16 cellular contexts compared by ENCODE assay signal in genomic region chr6:149935668-149936067, GRCh38. TPM values are rescaled to one million over a fixed set of nuclear protein-coding genes. Genes with fewer than 3 reads are reported as not detected.
DNase-seq lines count a peak whose midpoint lies in the region; ATAC-seq and TF ChIP-seq lines count a peak whose summit lies in the region.
"Had no signal": no experiment of that assay in that cellular context is flagged by ENCODE, and none has a peak within 500 bp of the region (broad histone marks: within the 10 kb centered on the region; RNA-seq: fewer than 3 reads in every experiment).

No MANE protein-coding gene starts in this region.

- no peaks in the 10 kb centered on the region for H3K9me3 ChIP-seq in Karpas-422 (ENCODE audit: low read length)
- H3K9me3 ChIP-seq: A549, BE2C had no signal

- no peaks in the 10 kb centered on the region for H3K9me2 ChIP-seq in Karpas-422 (replicated peaks; ENCODE audit: insufficient read depth, low read length)

- no peak for TF ChIP-seq CTCF in coronary artery (IDR thresholded peaks at IDR 0.05)

- no peak overlapping the region for H3K4me2 ChIP-seq in Karpas-422 (ENCODE audit: low read depth, low read length, poor library complexity, severe bottlenecking)
- H3K4me2 ChIP-seq: A549, GM23338 had no signal

- intact Hi-C loops in posterior vena cava (cut with DNase I) = loop anchor here in 1 of 2 donors (2.0 kb wide), 1 partner anchor 81 kb away; no protein-coding TSS in a partner anchor

- no peak overlapping the region for H2AFZ ChIP-seq in Karpas-422 (ENCODE audit: low read length)
- H2AFZ ChIP-seq: GM23338 had no signal

- peak; percentile 50 for DNase-seq in activated effector memory CD4-positive, alpha-beta T cell treated with anti-CD3 and anti-CD28 coated beads, Interleukin-2, amount 50 U/mL, for 16 hours
- DNase-seq in activated effector memory CD4-positive, alpha-beta T cell treated with Interleukin-2 at 50 U/mL for 16 hours = no peak
- peak; percentile 28 for DNase-seq in Karpas-422
- DNase-seq in coronary artery (ENCODE audit: low spot score) = peak; percentile 46
- peak; percentile 32 for DNase-seq in posterior vena cava (ENCODE audit: low spot score)
- DNase-seq in NCI-H1048 (lab: John Stamatoyannopoulos, UW) = no peak
- DNase-seq: BE2C; CD4-positive, alpha-beta memory T cell; DMS79; H7 had no signal

- no peak for ATAC-seq in HG02759 (IDR thresholded peaks at IDR 0.05; ENCODE audit: unreplicated experiment)
- ATAC-seq: A549, GM12878, GM23338 had no signal

- H3K4me1 ChIP-seq in Karpas-422 (ENCODE audit: low read length) = peaks cover 23% of the 10 kb centered on the region
- H3K4me1 ChIP-seq: BE2C had no signal

- H4K20me1 ChIP-seq in Karpas-422 (ENCODE audit: insufficient read depth, low read depth, low read length) = no peaks in the 10 kb centered on the region

- H3K4me3 ChIP-seq in Karpas-422 (ENCODE audit: low read length) = no peak overlapping the region
- no peak overlapping the region for H3K4me3 ChIP-seq in coronary artery
- H3K4me3 ChIP-seq: A549, GM12878, GM23338 had no signal

- peaks cover 4% of the 10 kb centered on the region; the same call in 1 of the 2 replicates for H3K27me3 ChIP-seq in Karpas-422 (ENCODE audit: low read length)

- H3K9ac ChIP-seq in Karpas-422 (ENCODE audit: low read length) = no peak overlapping the region

- H3K36me3 ChIP-seq in Karpas-422 (ENCODE audit: insufficient read depth, low read length) = no peaks in the 10 kb centered on the region
- H3K36me3 ChIP-seq: BE2C had no signal

- no peaks in the 10 kb centered on the region for H3K79me2 ChIP-seq in Karpas-422 (ENCODE audit: low read length)

- H3K27ac ChIP-seq in Karpas-422 (ENCODE audit: low read length) (no peak overlapping the region), coronary artery (no peak overlapping the region)
- H3K27ac ChIP-seq: A549, C4-2B had no signal

RNA-seq across cellular contexts. Expression of gene ULBP2, which starts 6.1 kb away (rescaled TPM):
- total RNA-seq in Karpas-422 (2014; rRNA removed; shearing (Covaris generic); ENCODE audit: low replicate concordance) = 0.56 and 0.76 TPM in 2 replicates
- total RNA-seq in posterior vena cava = under 1 TPM; 0.43 to 0.51 TPM
- total RNA-seq: CD4-positive, alpha-beta memory T cell; GM23338; H7 had no signal

RNA-seq across cellular contexts. Expression of gene RAET1G, which starts 12.7 kb away (rescaled TPM):
- total RNA-seq in Karpas-422 (2014; rRNA removed; shearing (Covaris generic); ENCODE audit: low replicate concordance) = not detected in 2 replicates
- total RNA-seq in posterior vena cava = under 1 TPM in 1 of 2 donors, not detected in 1; 0.74 TPM
- total RNA-seq: CD4-positive, alpha-beta memory T cell; G401; GM12878; GM23338; H7 had no signal

RNA-seq across cellular contexts. Expression of gene ULBP1, which starts 28.1 kb away (rescaled TPM):
- 1.0 and 5.1 TPM in 2 replicates for total RNA-seq in Karpas-422 (2014; rRNA removed; shearing (Covaris generic); ENCODE audit: low replicate concordance)
- total RNA-seq in posterior vena cava = under 1 TPM in 1 of 2 donors, not detected in 1; 0.19 TPM
- total RNA-seq: CD4-positive, alpha-beta memory T cell; G401; GM12878 had no signal

RNA-seq across cellular contexts. Expression of gene RAET1E, which starts 37.8 kb away (rescaled TPM):
- not detected in 2 replicates for total RNA-seq in Karpas-422 (2014; rRNA removed; shearing (Covaris generic); ENCODE audit: low replicate concordance)
- 1 to 10 TPM in 1 of 2 donors, not detected in 1; 1.6 TPM for total RNA-seq in posterior vena cava
- total RNA-seq: CD4-positive, alpha-beta memory T cell; G401; GM12878; GM23338; H7 had no signal

Comparison
In these comparisons a context has a peak if more than half of its experiments do, and no peak if none do; other contexts are left out.
1. DNase-seq: peak in activated effector memory CD4-positive, alpha-beta T cell treated with anti-CD3 and anti-CD28 coated beads, Interleukin-2, amount 50 U/mL, for 16 hours (single experiment), Karpas-422 (single experiment), coronary artery (single experiment) and posterior vena cava (single experiment); none in activated effector memory CD4-positive, alpha-beta T cell treated with Interleukin-2 at 50 U/mL for 16 hours (single experiment) and NCI-H1048 (single experiment).